In the genomic region with DNA sequence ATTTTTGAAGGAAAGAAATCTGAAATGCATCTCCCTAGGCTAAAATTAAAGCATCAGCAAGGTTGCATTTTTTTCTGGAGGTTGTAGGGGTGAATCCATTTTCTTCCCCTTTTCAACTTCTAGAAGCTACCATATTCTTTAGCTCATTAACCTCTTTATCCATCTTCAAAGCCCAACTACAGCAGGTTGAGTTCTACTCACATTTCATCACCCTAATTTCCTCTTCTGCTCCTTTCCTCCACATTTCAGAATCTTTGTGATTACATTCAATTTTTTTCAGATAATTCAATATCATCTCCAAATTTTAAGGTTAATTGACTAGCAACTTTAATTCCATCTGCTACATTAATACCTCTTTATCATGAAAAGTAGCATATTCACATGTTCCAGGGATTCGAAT, we compare ENCODE assay signal across 1 cellular context.
TF ChIP-seq lines count a peak whose summit lies in the region.

No MANE protein-coding gene starts in this region.

TF ChIP-seq in K562, 482 proteins besides CTCF, POLR2A, EP300 and RAD21 (continued from another document):
- TF ChIP-seq ATF4 (CRISPR knock-in tag; IDR thresholded peaks at IDR 0.05) (0 out of 2 replicates have a peak, but pooled peaks have one; percentile 20), NR2C1 (IDR thresholded peaks at IDR 0.05) (no peak), NR2C1 (tag; IDR thresholded peaks at IDR 0.05) (no peak)
- TF ChIP-seq, protein P1, sequence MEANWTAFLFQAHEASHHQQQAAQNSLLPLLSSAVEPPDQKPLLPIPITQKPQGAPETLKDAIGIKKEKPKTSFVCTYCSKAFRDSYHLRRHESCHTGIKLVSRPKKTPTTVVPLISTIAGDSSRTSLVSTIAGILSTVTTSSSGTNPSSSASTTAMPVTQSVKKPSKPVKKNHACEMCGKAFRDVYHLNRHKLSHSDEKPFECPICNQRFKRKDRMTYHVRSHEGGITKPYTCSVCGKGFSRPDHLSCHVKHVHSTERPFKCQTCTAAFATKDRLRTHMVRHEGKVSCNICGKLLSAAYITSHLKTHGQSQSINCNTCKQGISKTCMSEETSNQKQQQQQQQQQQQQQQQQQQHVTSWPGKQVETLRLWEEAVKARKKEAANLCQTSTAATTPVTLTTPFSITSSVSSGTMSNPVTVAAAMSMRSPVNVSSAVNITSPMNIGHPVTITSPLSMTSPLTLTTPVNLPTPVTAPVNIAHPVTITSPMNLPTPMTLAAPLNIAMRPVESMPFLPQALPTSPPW (CRISPR knock-in tag; IDR thresholded peaks at IDR 0.05): no peak
- TF ChIP-seq, protein P2, sequence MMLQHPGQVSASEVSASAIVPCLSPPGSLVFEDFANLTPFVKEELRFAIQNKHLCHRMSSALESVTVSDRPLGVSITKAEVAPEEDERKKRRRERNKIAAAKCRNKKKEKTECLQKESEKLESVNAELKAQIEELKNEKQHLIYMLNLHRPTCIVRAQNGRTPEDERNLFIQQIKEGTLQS (IDR thresholded peaks at IDR 0.05): peak; percentile 68
- TF ChIP-seq, protein P2 (CRISPR knock-in tag; conservative IDR thresholded peaks at IDR 0.05): no peak
